In the genomic region with DNA sequence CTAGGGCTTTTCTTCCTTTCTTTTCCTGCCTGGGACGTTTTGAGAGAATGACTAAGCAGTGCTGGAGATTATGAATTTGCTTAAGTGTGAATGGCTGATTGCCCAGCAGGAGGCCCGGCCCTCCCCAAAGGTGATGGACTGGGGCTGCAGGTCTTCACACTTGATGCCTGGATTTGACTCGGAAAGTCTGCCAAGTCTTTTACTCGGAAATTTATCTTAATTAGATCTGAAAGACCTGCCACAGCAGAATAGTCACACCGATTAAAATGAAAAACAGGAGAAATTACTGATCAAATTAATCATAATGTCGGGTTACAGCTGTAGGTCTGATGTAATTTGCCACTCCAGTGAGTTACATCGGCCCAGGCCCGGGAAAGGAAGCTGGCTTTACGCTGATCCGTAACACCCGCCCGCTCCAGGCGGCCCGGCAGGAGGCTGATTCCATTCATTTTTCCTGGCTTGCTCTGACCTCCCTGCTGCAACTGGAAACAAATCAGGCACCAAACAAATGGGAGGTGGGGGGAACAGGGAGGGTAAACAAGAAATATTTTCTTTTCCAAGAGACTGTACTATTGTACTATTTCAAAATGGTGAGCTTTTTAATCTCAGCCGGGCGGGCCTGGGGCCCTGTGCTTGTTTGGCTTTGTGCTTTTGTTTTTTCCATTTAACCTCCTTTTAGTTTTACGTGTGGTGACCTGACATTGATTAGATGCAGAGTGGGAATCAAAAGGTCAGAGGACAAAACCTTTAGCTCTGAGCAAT, we compare ENCODE assay signal across 9 cellular contexts.
DNase-seq lines count a peak whose midpoint lies in the region; ATAC-seq and TF ChIP-seq lines count a peak whose summit lies in the region.
"Had no signal": no experiment of that assay in that cellular context is flagged by ENCODE, and none has a peak within 500 bp of the region (broad histone marks: within the 10 kb centered on the region; RNA-seq: fewer than 3 reads in every experiment).

No MANE protein-coding gene starts in this region.

- no peaks in the 10 kb centered on the region for H3K27me3 Mint-ChIP-seq in chondrocyte (ENCODE audit: low read depth)

- H3K9me3 Mint-ChIP-seq in chondrocyte (ENCODE audit: low read depth) = no peaks in the 10 kb centered on the region

- H3K4me3 ChIP-seq in AG04449 (ENCODE audit: low read depth, low read length) (no peak overlapping the region), right lobe of liver (no peak overlapping the region), prostate gland (no peak overlapping the region)
- H3K4me3 ChIP-seq: BLaER1 treated with 17β-estradiol and CSF1 and Interleukin-3, amounts not matched to agents 10 nM and 100 nM had no signal

- no peak for TF ChIP-seq CTCF in AG04449 (IDR thresholded peaks at IDR 0.05; ENCODE audit: insufficient read depth, low read length, missing control alignments)
- TF ChIP-seq CTCF in chondrocyte (IDR thresholded peaks at IDR 0.05) = peak; percentile 35
- TF ChIP-seq CTCF in right lobe of liver (IDR thresholded peaks at IDR 0.05) = no peak
- no peak for TF ChIP-seq CTCF in prostate gland (IDR thresholded peaks at IDR 0.05)

- intact Hi-C loops in right lobe of liver (cut with DNase I) (no loop called here), prostate gland (cut with DNase I) (no loop called here)

- ATAC-seq in right lobe of liver = peak; percentile 61 to 89 (median 82)
- ATAC-seq in HG02973 (IDR thresholded peaks at IDR 0.05; ENCODE audit: unreplicated experiment) = no peak

- H3K27ac Mint-ChIP-seq in chondrocyte (ENCODE audit: unreplicated experiment) = peak overlapping the region; percentile 87

- no peaks in the 10 kb centered on the region for H3K36me3 Mint-ChIP-seq in chondrocyte (ENCODE audit: low read depth)

- POLR2A ChIA-PET in AG04449 (lab: Yijun Ruan, JAX) = interaction anchor here (0.7 kb wide), 1 partner anchor 101 kb away, joined by 4 read pairs; no protein-coding TSS in a partner anchor

- WGBS in right lobe of liver (ENCODE audit: insufficient coverage, low coverage, low lambda C conversion rate, missing lambda C conversion rate) = 24% methylated on average over 17 of the region's 17 CpGs
- WGBS in prostate gland = 44% methylated on average over 17 of the region's 17 CpGs

- H3K4me1 Mint-ChIP-seq in chondrocyte (ENCODE audit: low read depth) = peaks cover 16% of the 10 kb centered on the region

- H3K27ac ChIP-seq in right lobe of liver (no peak overlapping the region), prostate gland (no peak overlapping the region)
- H3K27ac ChIP-seq: BLaER1 treated with 17β-estradiol and CSF1 and Interleukin-3, amounts not matched to agents 10 nM and 100 nM had no signal

- TF ChIP-seq POLR2A in right lobe of liver (IDR thresholded peaks at IDR 0.05) (no peak), prostate gland (IDR thresholded peaks at IDR 0.05) (no peak)

- no peaks in the 10 kb centered on the region for H3K9me3 ChIP-seq in right lobe of liver
- no peaks in the 10 kb centered on the region for H3K9me3 ChIP-seq in prostate gland
- H3K9me3 ChIP-seq: BLaER1 treated with 17β-estradiol and CSF1 and Interleukin-3, amounts not matched to agents 10 nM and 100 nM had no signal

- DNase-seq in AG04449 (ENCODE audit: low read depth, low spot score) = peak; percentile 21
- DNase-seq in NCI-H1417 treated with DMSO at 0.1 percent for 48 hours (lab: John Stamatoyannopoulos, UW) = peak; percentile 17
- no peak for DNase-seq in chondrocyte (ENCODE audit: low spot score)
- DNase-seq in right lobe of liver = peak in 2 of 3 donors; percentile 58 to 70
- DNase-seq in stimulated activated CD4-positive, alpha-beta T cell treated with anti-CD3 and anti-CD28 coated beads, Interleukin-4, amount 100 ng/mL, for 4 hours = no peak
- no peak for DNase-seq in prostate gland (ENCODE audit: low spot score)
- DNase-seq in activated CD4-positive, alpha-beta T cell treated with anti-CD3 and anti-CD28 coated beads, Interleukin-2, amount 50 U/mL, for 48 hours = no peak

- CTCF ChIA-PET in AG04449 (lab: Yijun Ruan, JAX) = no interaction called here

- H3K36me3 ChIP-seq in right lobe of liver (no peaks in the 10 kb centered on the region), prostate gland (no peaks in the 10 kb centered on the region)
- H3K36me3 ChIP-seq: BLaER1 treated with 17β-estradiol and CSF1 and Interleukin-3, amounts not matched to agents 10 nM and 100 nM had no signal

- H3K4me3 Mint-ChIP-seq in chondrocyte (ENCODE audit: unreplicated experiment) = peak overlapping the region; percentile 36

- H3K27me3 ChIP-seq in right lobe of liver (no peaks in the 10 kb centered on the region), prostate gland (replicated peaks; ENCODE audit: insufficient read depth) (no peaks in the 10 kb centered on the region)
- H3K27me3 ChIP-seq: BLaER1 treated with 17β-estradiol and CSF1 and Interleukin-3, amounts not matched to agents 10 nM and 100 nM had no signal

- H3K4me1 ChIP-seq in right lobe of liver = peaks cover 0 to 6% (median 0%) of the 10 kb centered on the region in 4 donors
- H3K4me1 ChIP-seq in prostate gland (replicated peaks) = no peaks in the 10 kb centered on the region

Comparison
In these comparisons a context has a peak if more than half of its experiments do, and no peak if none do; other contexts are left out.
1. DNase-seq: peak in AG04449 (single experiment), NCI-H1417 treated with DMSO at 0.1 percent for 48 hours (single experiment) and right lobe of liver (2 of 3); none in chondrocyte (single experiment), stimulated activated CD4-positive, alpha-beta T cell treated with anti-CD3 and anti-CD28 coated beads, Interleukin-4, amount 100 ng/mL, for 4 hours (0 of 2), prostate gland (single experiment) and activated CD4-positive, alpha-beta T cell treated with anti-CD3 and anti-CD28 coated beads, Interleukin-2, amount 50 U/mL, for 48 hours (0 of 2).